ENCODE assay signal across 21 cellular contexts in the genomic region with DNA sequence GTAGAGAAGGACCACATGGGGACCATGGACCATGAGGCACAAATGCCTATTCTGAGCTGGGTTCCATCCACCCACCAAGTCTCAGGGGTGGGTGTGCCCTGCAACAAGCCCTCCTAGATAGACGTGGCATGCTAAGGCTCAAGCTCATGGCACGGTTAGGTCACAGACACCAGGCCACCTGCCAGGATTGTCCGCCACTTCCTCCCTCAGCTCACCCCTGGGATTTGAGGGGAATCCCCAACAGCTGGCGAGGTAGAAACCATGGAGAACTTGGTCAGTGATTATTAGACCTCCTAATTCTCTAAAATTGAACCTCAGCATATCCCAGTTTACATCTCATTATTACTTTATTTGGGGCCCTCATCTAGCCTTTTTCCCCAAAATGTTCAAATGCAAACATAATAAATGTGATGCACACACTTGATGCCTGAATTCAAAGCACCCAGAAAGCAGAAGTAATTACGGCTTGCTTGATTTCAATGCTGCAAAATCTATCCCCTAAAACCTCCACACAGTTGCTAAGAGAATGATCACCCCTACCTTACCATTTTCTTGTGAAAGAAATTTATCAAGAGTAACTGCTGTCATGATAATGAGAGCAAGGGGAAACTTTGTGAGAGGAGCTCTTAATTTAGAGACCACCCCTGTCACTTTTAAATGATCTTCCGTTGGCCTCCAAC.
DNase-seq lines count a peak whose midpoint lies in the region; ATAC-seq and TF ChIP-seq lines count a peak whose summit lies in the region.
"Had no signal": no experiment of that assay in that cellular context is flagged by ENCODE, and none has a peak within 500 bp of the region (broad histone marks: within the 10 kb centered on the region; RNA-seq: fewer than 3 reads in every experiment).

No MANE protein-coding gene starts in this region.

- H3K4me1 ChIP-seq in OCI-LY3 (ENCODE audit: low read length) = peaks cover 28% of the 10 kb centered on the region
- H3K4me1 ChIP-seq: Caco-2, pancreas, upper lobe of left lung had no signal

- TF ChIP-seq POLR2A in erythroblast (IDR thresholded peaks at IDR 0.05; ENCODE audit: low read length) = no peak

- no peak overlapping the region; the same call in 1 of the 2 replicates for H3K9ac ChIP-seq in OCI-LY3 (ENCODE audit: low read length)

- no peak overlapping the region for H3K4me3 ChIP-seq in GM12865 (ENCODE audit: low read depth, low read length)
- H3K4me3 ChIP-seq in OCI-LY3 (ENCODE audit: low read length) = peak overlapping the region; percentile 35; the same call in 1 of the 2 replicates
- H3K4me3 ChIP-seq: pancreas, upper lobe of left lung had no signal

- H4K20me1 ChIP-seq in OCI-LY3 (ENCODE audit: insufficient read depth, low read length) = no peaks in the 10 kb centered on the region

- peak overlapping the region; percentile 45 for H3K27ac ChIP-seq in OCI-LY3 (ENCODE audit: low read length)
- H3K27ac ChIP-seq: pancreas, upper lobe of left lung had no signal

- no peaks in the 10 kb centered on the region for H3K36me3 ChIP-seq in OCI-LY3 (replicated peaks; ENCODE audit: low read depth, low read length)
- H3K36me3 ChIP-seq: pancreas, upper lobe of left lung had no signal

- H3K79me2 ChIP-seq in OCI-LY3 (ENCODE audit: low read length) = no peaks in the 10 kb centered on the region

- peak; percentile 90 for ATAC-seq in GM19463 (IDR thresholded peaks at IDR 0.05; ENCODE audit: unreplicated experiment)
- peak; percentile 92 for ATAC-seq in HG02981 (IDR thresholded peaks at IDR 0.05; ENCODE audit: unreplicated experiment)
- ATAC-seq: activated CD4-positive, CD25-positive, alpha-beta regulatory T cell treated with anti-CD3 and anti-CD28 coated beads, Interleukin-2, amount 50 U/mL, for 24 hours; left lobe of liver; pancreas had no signal

- no peaks in the 10 kb centered on the region for H3K9me3 ChIP-seq in OCI-LY3 (ENCODE audit: insufficient read depth, low read length)
- H3K9me3 ChIP-seq: Caco-2, pancreas, upper lobe of left lung had no signal

- peak overlapping the region; percentile 65 for H3K4me2 ChIP-seq in OCI-LY3 (ENCODE audit: low read length)

- H3K27me3 ChIP-seq in OCI-LY3 (ENCODE audit: low read depth, low read length) = no peaks in the 10 kb centered on the region
- H3K27me3 ChIP-seq: upper lobe of left lung had no signal

- no peak overlapping the region for H2AFZ ChIP-seq in OCI-LY3 (ENCODE audit: low read depth, low read length)

- no peak for TF ChIP-seq CTCF in GM12865 (IDR thresholded peaks at IDR 0.05; ENCODE audit: insufficient read depth, low read depth, low read length, missing control alignments)
- TF ChIP-seq CTCF in OCI-LY3 (IDR thresholded peaks at IDR 0.05; ENCODE audit: low read depth, low read length) = no peak

- DNase-seq in GM12865 (ENCODE audit: low read depth) (peak; percentile 26), midbrain (lab: John Stamatoyannopoulos, UW) (no peak), middle frontal gyrus (ENCODE audit: extremely low spot score, low spot score) (no peak), CD1c-positive myeloid dendritic cell (ENCODE audit: extremely low spot score) (no peak), erythroblast (lab: John Stamatoyannopoulos, UW) (no peak)
- DNase-seq: activated gamma-delta T cell; amygdala; Caco-2; GF-D8; NCI-H146; NCI-H226; NK-92 treated with Interleukin-12 subunit alpha and Interleukin-12 subunit beta, amount 100 ng/mL, for 24 hours; pancreas; Right ventricle myocardium superior; T-helper 2 cell; upper lobe of left lung had no signal
